In genomic region chr10:73044378-73045285, GRCh38 we compare ENCODE assay signal across 12 cellular contexts. TPM values are rescaled to one million over a fixed set of nuclear protein-coding genes. Genes with fewer than 3 reads are reported as not detected.
A peak's percentile ranks its signal among the peaks of the same experiment; 100 is the strongest.
DNase-seq lines count a peak whose midpoint lies in the region; ATAC-seq and TF ChIP-seq lines count a peak whose summit lies in the region.
"Had no signal": no experiment of that assay in that cellular context is flagged by ENCODE, and none has a peak within 500 bp of the region (broad histone marks: within the 10 kb centered on the region; RNA-seq: fewer than 3 reads in every experiment).

No MANE protein-coding gene starts in this region.

- H3K36me3 ChIP-seq in PC-3 (ENCODE audit: low read depth, low read length): peaks cover 45% of the 10 kb centered on the region
- H3K36me3 ChIP-seq in esophagus squamous epithelium: peaks cover 0 to 30% (median 0%) of the 10 kb centered on the region in 3 donors
- H3K36me3 ChIP-seq in CD4-positive, alpha-beta memory T cell (ENCODE audit: insufficient read depth, low read length): peaks cover 18% of the 10 kb centered on the region

- H3K27ac ChIP-seq in PC-3 (ENCODE audit: low read length) (peak overlapping the region; percentile 77), esophagus squamous epithelium (peak overlapping the region; percentile 23 to 64 (median 44))
- no peak overlapping the region for H3K27ac ChIP-seq in CD4-positive, alpha-beta memory T cell (ENCODE audit: low read depth, low read length)

- intact Hi-C loops in PC-3 (cut with micrococcal nuclease): loop anchor here (1.0 to 5.0 kb wide), 4 partner anchors 26 to 218 kb away; no protein-coding TSS in a partner anchor
- intact Hi-C loops in esophagus squamous epithelium (cut with DNase I): no loop called here
- intact Hi-C loops in CD4-positive, alpha-beta memory T cell (cut with micrococcal nuclease): no loop called here

- H3K4me1 Mint-ChIP-seq in CD4-positive, alpha-beta memory T cell: no peaks in the 10 kb centered on the region

- H3K27me3 Mint-ChIP-seq in CD4-positive, alpha-beta memory T cell: no peaks in the 10 kb centered on the region

- no peak overlapping the region for H3K27ac Mint-ChIP-seq in CD4-positive, alpha-beta memory T cell

- H3K4me1 ChIP-seq in PC-3 (ENCODE audit: insufficient read depth, low read length) (peaks cover 70% of the 10 kb centered on the region), esophagus squamous epithelium (peaks cover 5 to 20% (median 6%) of the 10 kb centered on the region in 3 donors)
- no peaks in the 10 kb centered on the region for H3K4me1 ChIP-seq in CD4-positive, alpha-beta memory T cell (ENCODE audit: insufficient read depth, low read length)

- WGBS in esophagus squamous epithelium, 2 donors: 40 to 44% methylated on average over 7 of the region's 7 CpGs

- H3K4me2 ChIP-seq in PC-3 (ENCODE audit: low read length): peak overlapping the region; percentile 57

- DNase-seq in AG09319 (ENCODE audit: extremely low read depth, low read depth): peak; percentile 63
- DNase-seq in PC-3: peak; percentile 100
- no peak for DNase-seq in esophagus squamous epithelium (lab: John Stamatoyannopoulos, UW)
- DNase-seq in omental fat pad (ENCODE audit: low spot score): no peak
- no peak for DNase-seq in NCI-H1436 (lab: John Stamatoyannopoulos, UW)
- no peak for DNase-seq in CD4-positive, alpha-beta memory T cell
- no peak for DNase-seq in activated CD4-positive, alpha-beta T cell treated with anti-CD3 and anti-CD28 coated beads, Interleukin-2, amount 50 U/mL, for 4 hours
- DNase-seq: activated CD4-positive, CD25-positive, alpha-beta regulatory T cell; effector memory CD4-positive, alpha-beta T cell; MV-4-11; stimulated activated CD4-positive, alpha-beta T cell treated with anti-CD3 and anti-CD28 coated beads, Interleukin-12 subunit alpha, Interleukin-12 subunit beta, amount 100 ng/mL, for 4 hours had no signal

- peak overlapping the region; percentile 23 for H2AFZ ChIP-seq in PC-3 (ENCODE audit: low read length)

- no peak for TF ChIP-seq POLR2A in esophagus squamous epithelium (IDR thresholded peaks at IDR 0.05)

- peaks cover 30% of the 10 kb centered on the region for H3F3A ChIP-seq in PC-3 (ENCODE audit: low read length, unreplicated experiment)

- H4K20me1 ChIP-seq in PC-3 (ENCODE audit: low read length): no peaks in the 10 kb centered on the region

- peaks cover 24% of the 10 kb centered on the region; the same call in 1 of the 2 replicates for H3K79me2 ChIP-seq in PC-3 (ENCODE audit: low read length)

- ATAC-seq in PC-3: peak; percentile 86
- peak; percentile 94 for ATAC-seq in omental fat pad (ENCODE audit: low FRiP score)
- ATAC-seq in HG02884 (IDR thresholded peaks at IDR 0.05; ENCODE audit: unreplicated experiment): no peak

- no peaks in the 10 kb centered on the region for H3K9me2 ChIP-seq in PC-3 (replicated peaks; ENCODE audit: low read length)

- peak overlapping the region; percentile 68 for H3K9ac ChIP-seq in PC-3 (ENCODE audit: low read length)

- no peaks in the 10 kb centered on the region for H3K27me3 ChIP-seq in PC-3 (ENCODE audit: low read length)
- no peaks in the 10 kb centered on the region for H3K27me3 ChIP-seq in esophagus squamous epithelium
- H3K27me3 ChIP-seq in CD4-positive, alpha-beta memory T cell (ENCODE audit: insufficient read depth, low read length): no peaks in the 10 kb centered on the region

- H3K9me3 ChIP-seq in PC-3 (ENCODE audit: low read length) (no peaks in the 10 kb centered on the region), esophagus squamous epithelium (no peaks in the 10 kb centered on the region)
- H3K9me3 ChIP-seq in CD4-positive, alpha-beta memory T cell (ENCODE audit: control insufficient read depth in 1 of 2, low read length in 2 of 2): no peaks in the 10 kb centered on the region

- H3K36me3 Mint-ChIP-seq in CD4-positive, alpha-beta memory T cell: peaks cover 32 to 37% of the 10 kb centered on the region in 2 donors

- no peak for TF ChIP-seq CTCF in AG09319 (IDR thresholded peaks at IDR 0.05; ENCODE audit: low read depth, low read length)
- TF ChIP-seq CTCF in PC-3 (conservative IDR thresholded peaks at IDR 0.05; ENCODE audit: low read depth, low read length): no peak
- TF ChIP-seq CTCF in esophagus squamous epithelium (IDR thresholded peaks at IDR 0.05): no peak
- TF ChIP-seq CTCF in omental fat pad (IDR thresholded peaks at IDR 0.05): no peak

- no peaks in the 10 kb centered on the region for H3K9me3 Mint-ChIP-seq in CD4-positive, alpha-beta memory T cell

- POLR2A ChIA-PET in PC-3 (lab: Charles Lee; ENCODE audit: unreplicated experiment): interaction anchor here (0.6 to 1.5 kb wide), 10 partner anchors 17 to 185 kb away, joined by 3 to 9 read pairs (median 4); no protein-coding TSS in a partner anchor
- POLR2A ChIA-PET in CD4-positive, alpha-beta memory T cell (lab: Charles Lee; ENCODE audit: partially characterized antibody): no interaction called here

- CTCF ChIA-PET in PC-3 (lab: Charles Lee): interaction anchor here (0.5 to 1.5 kb wide), 4 partner anchors 17 to 219 kb away, joined by 3 to 7 read pairs (median 4); no protein-coding TSS in a partner anchor
- CTCF ChIA-PET in CD4-positive, alpha-beta memory T cell (lab: Charles Lee; ENCODE audit: partially characterized antibody): no interaction called here

- BruUV-seq in PC-3 (replicated peaks; lab: Mats Ljungman, UMichigan): TSS peak; percentile 90

- H3K4me3 ChIP-seq in PC-3 (ENCODE audit: low read length) (peak overlapping the region; percentile 30), esophagus squamous epithelium (no peak overlapping the region)
- no peak overlapping the region for H3K4me3 ChIP-seq in CD4-positive, alpha-beta memory T cell (ENCODE audit: low read length in 2 of 2)

- H3K4me3 Mint-ChIP-seq in CD4-positive, alpha-beta memory T cell: no peak overlapping the region

RNA-seq across cellular contexts. Expression of gene P4HA1, which starts 52.0 kb away (rescaled TPM):
- 164 and 181 TPM in 2 replicates for total RNA-seq in PC-3 (2014; rRNA removed)
- 10 to 100 TPM in 3 of 4 donors, 1 to 10 TPM in 1; 5.0 to 13.8 (median 12.3) TPM for total RNA-seq in esophagus squamous epithelium
- 10 to 100 TPM; 22.0 to 41.4 (median 37.8) TPM for total RNA-seq in omental fat pad
- 10 to 100 TPM; 17.8 to 18.6 TPM for total RNA-seq in CD4-positive, alpha-beta memory T cell
- polyA plus RNA-seq in CD4-positive, alpha-beta memory T cell: 10 to 100 TPM; 22.9 to 41.4 TPM

Comparison
In these comparisons a context has a peak if more than half of its experiments do, and no peak if none do; other contexts are left out.
1. DNase-seq: peak in AG09319 (single experiment) and PC-3 (single experiment); none in esophagus squamous epithelium (single experiment), omental fat pad (single experiment), NCI-H1436 (single experiment), CD4-positive, alpha-beta memory T cell (0 of 5) and activated CD4-positive, alpha-beta T cell treated with anti-CD3 and anti-CD28 coated beads, Interleukin-2, amount 50 U/mL, for 4 hours (0 of 2).